ENCODE assay signal across 1 cellular context in the genomic region with DNA sequence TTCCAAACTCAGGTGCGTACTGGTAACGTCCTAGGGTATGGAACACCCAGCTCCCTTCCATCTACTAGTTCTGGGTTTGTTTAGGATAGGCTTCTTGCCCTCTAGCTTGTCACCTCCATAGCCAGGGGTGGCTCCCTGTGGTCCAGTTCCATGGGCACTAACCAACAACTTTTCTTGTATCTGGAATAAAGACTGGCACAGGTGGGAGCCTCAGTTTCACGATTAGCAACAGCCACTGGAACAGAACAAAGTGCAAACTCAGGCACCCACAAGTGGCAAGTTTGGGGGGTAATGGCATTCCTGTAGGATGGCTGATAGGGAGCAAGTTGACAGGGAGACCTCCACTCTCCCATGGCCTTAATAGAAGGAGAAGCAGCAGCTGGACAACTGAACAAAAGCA.
TF ChIP-seq lines count a peak whose summit lies in the region.

No MANE protein-coding gene starts in this region.

TF ChIP-seq in GM23338, 12 proteins besides CTCF, POLR2A, EP300 and RAD21 (continued from another document):
- TF ChIP-seq, protein P1, sequence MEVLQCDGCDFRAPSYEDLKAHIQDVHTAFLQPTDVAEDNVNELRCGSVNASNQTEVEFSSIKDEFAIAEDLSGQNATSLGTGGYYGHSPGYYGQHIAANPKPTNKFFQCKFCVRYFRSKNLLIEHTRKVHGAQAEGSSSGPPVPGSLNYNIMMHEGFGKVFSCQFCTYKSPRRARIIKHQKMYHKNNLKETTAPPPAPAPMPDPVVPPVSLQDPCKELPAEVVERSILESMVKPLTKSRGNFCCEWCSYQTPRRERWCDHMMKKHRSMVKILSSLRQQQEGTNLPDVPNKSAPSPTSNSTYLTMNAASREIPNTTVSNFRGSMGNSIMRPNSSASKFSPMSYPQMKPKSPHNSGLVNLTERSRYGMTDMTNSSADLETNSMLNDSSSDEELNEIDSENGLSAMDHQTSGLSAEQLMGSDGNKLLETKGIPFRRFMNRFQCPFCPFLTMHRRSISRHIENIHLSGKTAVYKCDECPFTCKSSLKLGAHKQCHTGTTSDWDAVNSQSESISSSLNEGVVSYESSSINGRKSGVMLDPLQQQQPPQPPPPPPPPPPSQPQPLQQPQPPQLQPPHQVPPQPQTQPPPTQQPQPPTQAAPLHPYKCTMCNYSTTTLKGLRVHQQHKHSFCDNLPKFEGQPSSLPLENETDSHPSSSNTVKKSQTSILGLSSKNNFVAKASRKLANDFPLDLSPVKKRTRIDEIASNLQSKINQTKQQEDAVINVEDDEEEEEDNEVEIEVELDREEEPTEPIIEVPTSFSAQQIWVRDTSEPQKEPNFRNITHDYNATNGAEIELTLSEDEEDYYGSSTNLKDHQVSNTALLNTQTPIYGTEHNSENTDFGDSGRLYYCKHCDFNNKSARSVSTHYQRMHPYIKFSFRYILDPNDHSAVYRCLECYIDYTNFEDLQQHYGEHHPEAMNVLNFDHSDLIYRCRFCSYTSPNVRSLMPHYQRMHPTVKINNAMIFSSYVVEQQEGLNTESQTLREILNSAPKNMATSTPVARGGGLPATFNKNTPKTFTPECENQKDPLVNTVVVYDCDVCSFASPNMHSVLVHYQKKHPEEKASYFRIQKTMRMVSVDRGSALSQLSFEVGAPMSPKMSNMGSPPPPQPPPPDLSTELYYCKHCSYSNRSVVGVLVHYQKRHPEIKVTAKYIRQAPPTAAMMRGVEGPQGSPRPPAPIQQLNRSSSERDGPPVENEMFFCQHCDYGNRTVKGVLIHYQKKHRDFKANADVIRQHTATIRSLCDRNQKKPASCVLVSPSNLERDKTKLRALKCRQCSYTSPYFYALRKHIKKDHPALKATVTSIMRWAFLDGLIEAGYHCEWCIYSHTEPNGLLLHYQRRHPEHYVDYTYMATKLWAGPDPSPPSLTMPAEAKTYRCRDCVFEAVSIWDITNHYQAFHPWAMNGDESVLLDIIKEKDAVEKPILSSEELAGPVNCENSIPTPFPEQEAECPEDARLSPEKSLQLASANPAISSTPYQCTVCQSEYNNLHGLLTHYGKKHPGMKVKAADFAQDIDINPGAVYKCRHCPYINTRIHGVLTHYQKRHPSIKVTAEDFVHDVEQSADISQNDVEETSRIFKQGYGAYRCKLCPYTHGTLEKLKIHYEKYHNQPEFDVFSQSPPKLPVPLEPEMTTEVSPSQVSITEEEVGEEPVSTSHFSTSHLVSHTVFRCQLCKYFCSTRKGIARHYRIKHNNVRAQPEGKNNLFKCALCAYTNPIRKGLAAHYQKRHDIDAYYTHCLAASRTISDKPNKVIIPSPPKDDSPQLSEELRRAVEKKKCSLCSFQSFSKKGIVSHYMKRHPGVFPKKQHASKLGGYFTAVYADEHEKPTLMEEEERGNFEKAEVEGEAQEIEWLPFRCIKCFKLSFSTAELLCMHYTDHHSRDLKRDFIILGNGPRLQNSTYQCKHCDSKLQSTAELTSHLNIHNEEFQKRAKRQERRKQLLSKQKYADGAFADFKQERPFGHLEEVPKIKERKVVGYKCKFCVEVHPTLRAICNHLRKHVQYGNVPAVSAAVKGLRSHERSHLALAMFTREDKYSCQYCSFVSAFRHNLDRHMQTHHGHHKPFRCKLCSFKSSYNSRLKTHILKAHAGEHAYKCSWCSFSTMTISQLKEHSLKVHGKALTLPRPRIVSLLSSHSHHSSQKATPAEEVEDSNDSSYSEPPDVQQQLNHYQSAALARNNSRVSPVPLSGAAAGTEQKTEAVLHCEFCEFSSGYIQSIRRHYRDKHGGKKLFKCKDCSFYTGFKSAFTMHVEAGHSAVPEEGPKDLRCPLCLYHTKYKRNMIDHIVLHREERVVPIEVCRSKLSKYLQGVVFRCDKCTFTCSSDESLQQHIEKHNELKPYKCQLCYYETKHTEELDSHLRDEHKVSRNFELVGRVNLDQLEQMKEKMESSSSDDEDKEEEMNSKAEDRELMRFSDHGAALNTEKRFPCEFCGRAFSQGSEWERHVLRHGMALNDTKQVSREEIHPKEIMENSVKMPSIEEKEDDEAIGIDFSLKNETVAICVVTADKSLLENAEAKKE (CRISPR knock-in tag; IDR thresholded peaks at IDR 0.05), result no peak
- TF ChIP-seq, protein P2, sequence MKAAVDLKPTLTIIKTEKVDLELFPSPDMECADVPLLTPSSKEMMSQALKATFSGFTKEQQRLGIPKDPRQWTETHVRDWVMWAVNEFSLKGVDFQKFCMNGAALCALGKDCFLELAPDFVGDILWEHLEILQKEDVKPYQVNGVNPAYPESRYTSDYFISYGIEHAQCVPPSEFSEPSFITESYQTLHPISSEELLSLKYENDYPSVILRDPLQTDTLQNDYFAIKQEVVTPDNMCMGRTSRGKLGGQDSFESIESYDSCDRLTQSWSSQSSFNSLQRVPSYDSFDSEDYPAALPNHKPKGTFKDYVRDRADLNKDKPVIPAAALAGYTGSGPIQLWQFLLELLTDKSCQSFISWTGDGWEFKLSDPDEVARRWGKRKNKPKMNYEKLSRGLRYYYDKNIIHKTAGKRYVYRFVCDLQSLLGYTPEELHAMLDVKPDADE (IDR thresholded peaks at IDR 0.05), result no peak
- TF ChIP-seq EZH2phosphoT487 (IDR thresholded peaks at IDR 0.05; ENCODE audit: unreplicated experiment), result no peak
- no peak for TF ChIP-seq STAT1 (IDR thresholded peaks at IDR 0.05; ENCODE audit: unreplicated experiment)
- TF ChIP-seq NANOG (IDR thresholded peaks at IDR 0.05; ENCODE audit: borderline replicate concordance), result no peak
- no peak for TF ChIP-seq EZH2 (IDR thresholded peaks at IDR 0.05; ENCODE audit: low read depth, unreplicated experiment)
